In genomic region chr17:43559161-43559816, GRCh38 we compare ENCODE assay signal across 1 cellular context.
TF ChIP-seq lines count a peak whose summit lies in the region.

No MANE protein-coding gene starts in this region.

TF ChIP-seq in HepG2, 621 proteins besides CTCF, POLR2A, EP300 and RAD21 (continued from another document and continues in another):
- TF ChIP-seq ZNF574 (CRISPR knock-in tag; IDR thresholded peaks at IDR 0.05): peak; percentile 63
- peak; percentile 33 for TF ChIP-seq FOXP4 (CRISPR knock-in tag; IDR thresholded peaks at IDR 0.05)
- TF ChIP-seq ZNF256 (CRISPR knock-in tag; conservative IDR thresholded peaks at IDR 0.05): no peak; the same call in 1 of the 2 replicates
- TF ChIP-seq ZMYM3 (CRISPR knock-in tag; IDR thresholded peaks at IDR 0.05): peak; percentile 93
- TF ChIP-seq ZNF747 (CRISPR knock-in tag; IDR thresholded peaks at IDR 0.05; ENCODE audit: borderline replicate concordance): no peak
- TF ChIP-seq ISL2 (CRISPR knock-in tag; IDR thresholded peaks at IDR 0.05): peak; percentile 56; the same call in 1 of the 2 replicates
- no peak for TF ChIP-seq IKZF4 (CRISPR knock-in tag; IDR thresholded peaks at IDR 0.05; ENCODE audit: borderline replicate concordance, low read depth, not compliant biosample characterization)
- TF ChIP-seq ZNF597 (CRISPR knock-in tag; IDR thresholded peaks at IDR 0.05): no peak
- TF ChIP-seq ZMAT3 (CRISPR knock-in tag; conservative IDR thresholded peaks at IDR 0.05): no peak
- no peak for TF ChIP-seq HNRNPK (IDR thresholded peaks at IDR 0.05; ENCODE audit: low read depth, low read length, poor library complexity, severe bottlenecking)
- TF ChIP-seq HDAC2 (CRISPR knock-in tag; IDR thresholded peaks at IDR 0.05): peak; percentile 69; the same call in 1 of the 2 replicates
- no peak for TF ChIP-seq GMEB1 (CRISPR knock-in tag; IDR thresholded peaks at IDR 0.05; ENCODE audit: borderline replicate concordance)
- 0 out of 2 replicates have a peak, but pooled peaks have one; percentile 30 for TF ChIP-seq ZBTB10 (CRISPR knock-in tag; IDR thresholded peaks at IDR 0.05; ENCODE audit: borderline replicate concordance)
- peak; percentile 39 for TF ChIP-seq PATZ1 (CRISPR knock-in tag; IDR thresholded peaks at IDR 0.05)
- TF ChIP-seq POGZ (CRISPR knock-in tag; IDR thresholded peaks at IDR 0.05): no peak
- TF ChIP-seq STAT5B (CRISPR knock-in tag; IDR thresholded peaks at IDR 0.05): no peak
- no peak for TF ChIP-seq TOPORS (CRISPR knock-in tag; IDR thresholded peaks at IDR 0.05)
- no peak for TF ChIP-seq TP53 (CRISPR knock-in tag; conservative IDR thresholded peaks at IDR 0.05)
- peak; percentile 90 for TF ChIP-seq CHD4 (IDR thresholded peaks at IDR 0.05; ENCODE audit: borderline replicate concordance, low read length)
- no peak for TF ChIP-seq MTA3 (CRISPR knock-in tag; IDR thresholded peaks at IDR 0.05)
- TF ChIP-seq MAFF (IDR thresholded peaks at IDR 0.05; ENCODE audit: low read depth, low read length): no peak
- no peak for TF ChIP-seq MLLT10 (CRISPR knock-in tag; IDR thresholded peaks at IDR 0.05)
- no peak for TF ChIP-seq ZNF432 (CRISPR knock-in tag; IDR thresholded peaks at IDR 0.05; ENCODE audit: borderline replicate concordance)
- peak; percentile 69 for TF ChIP-seq ARNT2 (CRISPR knock-in tag; IDR thresholded peaks at IDR 0.05; ENCODE audit: low read depth)
- TF ChIP-seq FOXK1 (CRISPR knock-in tag; IDR thresholded peaks at IDR 0.05; ENCODE audit: borderline replicate concordance, low read depth): no peak
- TF ChIP-seq ADNP (CRISPR knock-in tag; IDR thresholded peaks at IDR 0.05): peak; percentile 60; the same call in 1 of the 2 replicates
- TF ChIP-seq CENPT (CRISPR knock-in tag; IDR thresholded peaks at IDR 0.05; ENCODE audit: low read depth): no peak
- peak; percentile 28; the same call in 1 of the 2 replicates for TF ChIP-seq ZNF792 (CRISPR knock-in tag; IDR thresholded peaks at IDR 0.05)
- TF ChIP-seq ZNF614 (CRISPR knock-in tag; IDR thresholded peaks at IDR 0.05; ENCODE audit: borderline replicate concordance): no peak
- no peak for TF ChIP-seq RNF2 (conservative IDR thresholded peaks at IDR 0.05; ENCODE audit: low read depth)
- no peak; the same call in 1 of the 2 replicates for TF ChIP-seq ATF2 (CRISPR knock-in tag; IDR thresholded peaks at IDR 0.05)
- TF ChIP-seq TFDP1 (CRISPR knock-in tag; IDR thresholded peaks at IDR 0.05; ENCODE audit: borderline replicate concordance): peak; percentile 4; the same call in 1 of the 2 replicates
- no peak for TF ChIP-seq ZNF879 (CRISPR knock-in tag; IDR thresholded peaks at IDR 0.05)
- no peak for TF ChIP-seq ZNF547 (CRISPR knock-in tag; IDR thresholded peaks at IDR 0.05)
- 0 out of 2 replicates have a peak, but pooled peaks have one; percentile 73 for TF ChIP-seq ZNF556 (CRISPR knock-in tag; IDR thresholded peaks at IDR 0.05; ENCODE audit: borderline replicate concordance)
- TF ChIP-seq ELK4 (CRISPR knock-in tag; IDR thresholded peaks at IDR 0.05; ENCODE audit: borderline replicate concordance): no peak
- TF ChIP-seq ARHGAP35 (CRISPR knock-in tag; IDR thresholded peaks at IDR 0.05; ENCODE audit: borderline replicate concordance): no peak
- TF ChIP-seq PTBP1 (IDR thresholded peaks at IDR 0.05; ENCODE audit: low read depth, low read length, poor library complexity, severe bottlenecking): no peak
- TF ChIP-seq FOXP1 (IDR thresholded peaks at IDR 0.05): no peak
- no peak for TF ChIP-seq FOXP1 (CRISPR knock-in tag; IDR thresholded peaks at IDR 0.05)
- no peak for TF ChIP-seq JUNB (CRISPR knock-in tag; IDR thresholded peaks at IDR 0.05; ENCODE audit: borderline replicate concordance)
- TF ChIP-seq YEATS4 (CRISPR knock-in tag; IDR thresholded peaks at IDR 0.05; ENCODE audit: borderline replicate concordance): peak; percentile 26; the same call in 1 of the 2 replicates
- peak; percentile 52; the same call in 1 of the 2 replicates for TF ChIP-seq KDM6A (CRISPR knock-in tag; IDR thresholded peaks at IDR 0.05; ENCODE audit: low read depth)
- TF ChIP-seq ZNF652 (CRISPR knock-in tag; IDR thresholded peaks at IDR 0.05; ENCODE audit: borderline replicate concordance, low read depth): peak; percentile 59; the same call in 1 of the 2 replicates
- no peak for TF ChIP-seq MIXL1 (CRISPR knock-in tag; IDR thresholded peaks at IDR 0.05)
- TF ChIP-seq TRIM24 (CRISPR knock-in tag; IDR thresholded peaks at IDR 0.05): no peak
- TF ChIP-seq ZNF557 (CRISPR knock-in tag; IDR thresholded peaks at IDR 0.05): 0 out of 2 replicates have a peak, but pooled peaks have one; percentile 3
- 0 out of 2 replicates have a peak, but pooled peaks have one; percentile 35 for TF ChIP-seq ZNF512 (CRISPR knock-in tag; IDR thresholded peaks at IDR 0.05)
- TF ChIP-seq FOXM1 (CRISPR knock-in tag; IDR thresholded peaks at IDR 0.05): no peak
